ENCODE assay signal across 10 cellular contexts in genomic region chr2:104856086-104856972, GRCh38. TPM values are rescaled to one million over a fixed set of nuclear protein-coding genes. Genes with fewer than 3 reads are reported as not detected.
DNase-seq lines count a peak whose midpoint lies in the region; ATAC-seq and TF ChIP-seq lines count a peak whose summit lies in the region.
"Had no signal": no experiment of that assay in that cellular context is flagged by ENCODE, and none has a peak within 500 bp of the region (broad histone marks: within the 10 kb centered on the region; RNA-seq: fewer than 3 reads in every experiment).

No MANE protein-coding gene starts in this region.

- WGBS in suprapubic skin, result 4% methylated on average over 53 of the region's 106 CpGs

- no peak for TF ChIP-seq POLR2A in suprapubic skin (IDR thresholded peaks at IDR 0.05)

- H3K4me3 Mint-ChIP-seq in WTC11, result peak overlapping the region; percentile 61

- H3K27me3 Mint-ChIP-seq in WTC11 (ENCODE audit: low read depth), result peaks cover 84% of the 10 kb centered on the region

- H3K4me3 ChIP-seq in iPS-15b (ENCODE audit: low read depth, low read length), result peak overlapping the region; percentile 32
- H3K4me3 ChIP-seq in suprapubic skin, result peak overlapping the region; percentile 27

- TF ChIP-seq EP300 in suprapubic skin (IDR thresholded peaks at IDR 0.05), result no peak

- no peaks in the 10 kb centered on the region for H3K9me3 ChIP-seq in iPS-15b (ENCODE audit: control insufficient read depth, insufficient read depth, low read length)
- H3K9me3 ChIP-seq in suprapubic skin, result no peaks in the 10 kb centered on the region

- CTCF ChIA-PET in WTC11 (lab: Charles Lee), result interaction anchor here (1.6 kb wide), 1 partner anchor 17 kb away, joined by 5 read pairs; no protein-coding TSS in a partner anchor

- H3K36me3 ChIP-seq in iPS-15b (ENCODE audit: control insufficient read depth, insufficient read depth, low read length) (no peaks in the 10 kb centered on the region), suprapubic skin (no peaks in the 10 kb centered on the region)

- no peak for TF ChIP-seq CTCF in WTC11 (IDR thresholded peaks at IDR 0.05)
- no peak for TF ChIP-seq CTCF in suprapubic skin (IDR thresholded peaks at IDR 0.05)

- peak; percentile 6 for ATAC-seq in WTC11
- ATAC-seq in HG03432 (IDR thresholded peaks at IDR 0.05; ENCODE audit: unreplicated experiment), result no peak

- no peak overlapping the region for H3K27ac Mint-ChIP-seq in WTC11
- H3K27ac Mint-ChIP-seq: CD4-positive, CD25-positive, alpha-beta regulatory T cell had no signal

- H3K4me1 ChIP-seq in iPS-15b (ENCODE audit: control insufficient read depth, insufficient read depth, low read length), result peaks cover 8% of the 10 kb centered on the region
- peaks cover 55% of the 10 kb centered on the region for H3K4me1 ChIP-seq in suprapubic skin

- H3K36me3 Mint-ChIP-seq in WTC11, result no peaks in the 10 kb centered on the region

- no peak overlapping the region for H3K27ac ChIP-seq in suprapubic skin

- peaks cover 48% of the 10 kb centered on the region for H3K4me1 Mint-ChIP-seq in WTC11

- no peak overlapping the region for H3K9ac ChIP-seq in iPS-15b (ENCODE audit: low read depth, low read length)

- H3K9me3 Mint-ChIP-seq in WTC11, result no peaks in the 10 kb centered on the region

- DNase-seq in activated T-cell treated with anti-CD3 and anti-CD28 coated beads, Interleukin-2, amount 50 U/mL, for 1 hour, result peak; percentile 30
- DNase-seq in activated T-cell treated with anti-CD3 and anti-CD28 coated beads for 4 hours (no peak), WTC11 (ENCODE audit: low spot score) (peak; percentile 53), suprapubic skin (ENCODE audit: low spot score in 2 of 2) (no peak), NCI-H2107 treated with DMSO at 0.1 percent for 48 hours (lab: John Stamatoyannopoulos, UW; ENCODE audit: unreplicated experiment) (no peak), NCI-H2081 treated with DMSO at 0.1 percent for 48 hours (lab: John Stamatoyannopoulos, UW) (no peak)

- POLR2A ChIA-PET in WTC11 (lab: Charles Lee), result no interaction called here

- H3K27me3 ChIP-seq in iPS-15b (ENCODE audit: control insufficient read depth, insufficient read depth, low read length) (peaks cover 74% of the 10 kb centered on the region), suprapubic skin (peaks cover 97% of the 10 kb centered on the region)

TF ChIP-seq in WTC11, 78 proteins besides CTCF, POLR2A, EP300 and RAD21 (continues in another document):
- TF ChIP-seq NFE2L1 (CRISPR knock-in tag; IDR thresholded peaks at IDR 0.05) (peak; percentile 48; the same call in 1 of the 2 replicates), TEAD1 (CRISPR knock-in tag; IDR thresholded peaks at IDR 0.05) (no peak), MXD4 (CRISPR knock-in tag; IDR thresholded peaks at IDR 0.05; ENCODE audit: borderline replicate concordance) (no peak), CREB1 (CRISPR knock-in tag; IDR thresholded peaks at IDR 0.05) (no peak), RORB (CRISPR knock-in tag; IDR thresholded peaks at IDR 0.05) (no peak), MAX (CRISPR knock-in tag; IDR thresholded peaks at IDR 0.05) (peak; percentile 63; the same call in 1 of the 2 replicates), FOXP1 (CRISPR knock-in tag; IDR thresholded peaks at IDR 0.05; ENCODE audit: borderline replicate concordance) (peak; percentile 28; the same call in 1 of the 2 replicates), CDX4 (CRISPR knock-in tag; IDR thresholded peaks at IDR 0.05; ENCODE audit: borderline replicate concordance) (no peak), PRDM15 (CRISPR knock-in tag; IDR thresholded peaks at IDR 0.05) (no peak), NR3C1 (CRISPR knock-in tag; conservative IDR thresholded peaks at IDR 0.05; ENCODE audit: low read depth) (no peak), ZNF425 (CRISPR knock-in tag; conservative IDR thresholded peaks at IDR 0.05) (no peak), USF1 (CRISPR knock-in tag; IDR thresholded peaks at IDR 0.05) (no peak), ATF6 (CRISPR knock-in tag; IDR thresholded peaks at IDR 0.05) (no peak)

RNA-seq across cellular contexts. Expression of gene POU3F3, which starts 2.4 kb away (rescaled TPM):
- total RNA-seq in WTC11 (2021) (0.05 TPM in 1 of 3 replicates, not detected in the others), suprapubic skin (1 to 10 TPM in 2 of 4 donors, under 1 TPM in 2; 0.30 to 1.5 (median 0.84) TPM)
- total RNA-seq: CD4-positive, CD25-positive, alpha-beta regulatory T cell; myocyte had no signal

Comparison
In these comparisons a context has a peak if more than half of its experiments do, and no peak if none do; other contexts are left out.
1. DNase-seq: peak in activated T-cell treated with anti-CD3 and anti-CD28 coated beads, Interleukin-2, amount 50 U/mL, for 1 hour (single experiment) and WTC11 (single experiment); none in activated T-cell treated with anti-CD3 and anti-CD28 coated beads for 4 hours (single experiment), suprapubic skin (0 of 2), NCI-H2107 treated with DMSO at 0.1 percent for 48 hours (single experiment) and NCI-H2081 treated with DMSO at 0.1 percent for 48 hours (single experiment).